Comparison of ENCODE assay signal across 11 cellular contexts in genomic region chr15:36831125-36831914, GRCh38.
A peak's percentile ranks its signal among the peaks of the same experiment; 100 is the strongest.
DNase-seq lines count a peak whose midpoint lies in the region; ATAC-seq lines count a peak whose summit lies in the region.
"Had no signal": no experiment of that assay in that cellular context is flagged by ENCODE, and none has a peak within 500 bp of the region (broad histone marks: within the 10 kb centered on the region; RNA-seq: fewer than 3 reads in every experiment).

No MANE protein-coding gene starts in this region.

- H3K27me3 Mint-ChIP-seq in activated T-helper 1 cell treated with anti-CD3 and anti-CD28 coated beads, Interleukin-12 subunit alpha, Interleukin-12 subunit beta, Interleukin-2, Interleukin-4 antibody, amounts not matched to agents 30 ng/mL and 10 ng/mL and 1 ng/mL, durations not matched to agents 14 hours and 24 hours and 36 hours (ENCODE audit: insufficient read depth): no peaks in the 10 kb centered on the region

- ATAC-seq in GM19463 (IDR thresholded peaks at IDR 0.05; ENCODE audit: unreplicated experiment) (peak; percentile 97), HG03103 (IDR thresholded peaks at IDR 0.05; ENCODE audit: low read depth, unreplicated experiment) (peak; percentile 99)

- DNase-seq in EH (ENCODE audit: low read depth) (peak; percentile 98), astrocyte of the hippocampus (ENCODE audit: low read depth, low spot score) (peak; percentile 19), NCI-H1105 (lab: John Stamatoyannopoulos, UW) (no peak), NCI-H748 (lab: John Stamatoyannopoulos, UW; ENCODE audit: unreplicated experiment) (no peak), COLO829 (ENCODE audit: low spot score) (no peak)
- no peak for DNase-seq in activated T-helper 1 cell treated with anti-CD3 and anti-CD28 coated beads, Interleukin-12 subunit alpha, Interleukin-12 subunit beta, Interleukin-2, Interleukin-4 antibody, amounts not matched to agents 30 ng/mL and 10 ng/mL and 1 ng/mL, durations not matched to agents 14 hours and 24 hours and 36 hours (ENCODE audit: low spot score)
- DNase-seq: activated CD4-positive, alpha-beta T cell treated with anti-CD3 and anti-CD28 coated beads, Interleukin-2, amount 50 U/mL, for 48 hours; MV-4-11 had no signal

- intact Hi-C loops in activated T-helper 1 cell treated with anti-CD3 and anti-CD28 coated beads, Interleukin-12 subunit alpha, Interleukin-12 subunit beta, Interleukin-2, Interleukin-4 antibody, amounts not matched to agents 30 ng/mL and 10 ng/mL and 1 ng/mL, durations not matched to agents 14 hours and 24 hours and 36 hours (cut with micrococcal nuclease): no loop called here

- no peak overlapping the region for H3K27ac Mint-ChIP-seq in activated T-helper 1 cell treated with anti-CD3 and anti-CD28 coated beads, Interleukin-12 subunit alpha, Interleukin-12 subunit beta, Interleukin-2, Interleukin-4 antibody, amounts not matched to agents 30 ng/mL and 10 ng/mL and 1 ng/mL, durations not matched to agents 14 hours and 24 hours and 36 hours
- H3K27ac Mint-ChIP-seq: stimulated activated naive CD8-positive, alpha-beta T cell treated with anti-CD3 and anti-CD28 coated beads, Interleukin-15, Interleukin-2, amounts not matched to agents 100 ng/mL and 50 ng/mL, for 24 hours had no signal

- no peaks in the 10 kb centered on the region for H3K9me3 Mint-ChIP-seq in activated T-helper 1 cell treated with anti-CD3 and anti-CD28 coated beads, Interleukin-12 subunit alpha, Interleukin-12 subunit beta, Interleukin-2, Interleukin-4 antibody, amounts not matched to agents 30 ng/mL and 10 ng/mL and 1 ng/mL, durations not matched to agents 14 hours and 24 hours and 36 hours

- no peaks in the 10 kb centered on the region for H3K4me1 Mint-ChIP-seq in activated T-helper 1 cell treated with anti-CD3 and anti-CD28 coated beads, Interleukin-12 subunit alpha, Interleukin-12 subunit beta, Interleukin-2, Interleukin-4 antibody, amounts not matched to agents 30 ng/mL and 10 ng/mL and 1 ng/mL, durations not matched to agents 14 hours and 24 hours and 36 hours (ENCODE audit: low read depth)

- no peaks in the 10 kb centered on the region for H3K36me3 Mint-ChIP-seq in activated T-helper 1 cell treated with anti-CD3 and anti-CD28 coated beads, Interleukin-12 subunit alpha, Interleukin-12 subunit beta, Interleukin-2, Interleukin-4 antibody, amounts not matched to agents 30 ng/mL and 10 ng/mL and 1 ng/mL, durations not matched to agents 14 hours and 24 hours and 36 hours (ENCODE audit: low read depth)

- no peak overlapping the region for H3K4me3 Mint-ChIP-seq in activated T-helper 1 cell treated with anti-CD3 and anti-CD28 coated beads, Interleukin-12 subunit alpha, Interleukin-12 subunit beta, Interleukin-2, Interleukin-4 antibody, amounts not matched to agents 30 ng/mL and 10 ng/mL and 1 ng/mL, durations not matched to agents 14 hours and 24 hours and 36 hours
- H3K4me3 Mint-ChIP-seq: stimulated activated naive CD8-positive, alpha-beta T cell treated with anti-CD3 and anti-CD28 coated beads, Interleukin-15, Interleukin-2, amounts not matched to agents 100 ng/mL and 50 ng/mL, for 24 hours had no signal

Comparison
In these comparisons a context has a peak if more than half of its experiments do, and no peak if none do; other contexts are left out.
1. DNase-seq: peak in EH (single experiment) and astrocyte of the hippocampus (single experiment); none in NCI-H1105 (single experiment), NCI-H748 (single experiment), COLO829 (single experiment) and activated T-helper 1 cell treated with anti-CD3 and anti-CD28 coated beads, Interleukin-12 subunit alpha, Interleukin-12 subunit beta, Interleukin-2, Interleukin-4 antibody, amounts not matched to agents 30 ng/mL and 10 ng/mL and 1 ng/mL, durations not matched to agents 14 hours and 24 hours and 36 hours (single experiment).